Comparison of ENCODE assay signal across 1 cellular context in genomic region chr22:26433805-26434204, GRCh38.
TF ChIP-seq lines count a peak whose summit lies in the region.

No MANE protein-coding gene starts in this region.

TF ChIP-seq in K562, 482 proteins besides CTCF, POLR2A, EP300 and RAD21:
- TF ChIP-seq ZBTB33 (CRISPR knock-in tag; IDR thresholded peaks at IDR 0.05): peak; percentile 94
- no peak for TF ChIP-seq PRPF4 (IDR thresholded peaks at IDR 0.05; ENCODE audit: insufficient read depth, low read depth, low read length, poor library complexity, severe bottlenecking)
